15 cellular contexts compared by ENCODE assay signal in the genomic region with DNA sequence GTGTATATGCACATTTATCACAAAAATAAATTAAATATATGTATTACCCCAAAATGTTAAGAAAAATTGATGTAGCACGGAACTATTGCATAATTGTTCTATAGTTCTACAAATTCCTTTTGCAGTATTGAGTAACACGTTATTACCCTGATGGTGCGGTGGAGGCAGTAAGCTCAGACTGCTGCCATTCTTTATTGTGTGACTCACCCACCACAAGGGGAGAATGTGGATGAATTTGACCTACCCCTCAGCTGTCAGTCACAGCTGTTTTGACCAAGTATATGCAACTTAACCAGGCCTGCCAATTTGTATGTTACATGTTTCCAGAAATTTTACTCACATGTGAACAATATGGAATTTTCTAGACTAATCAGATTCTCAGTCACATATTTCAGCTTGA.
"Had no signal": no experiment of that assay in that cellular context is flagged by ENCODE, and none has a peak within 500 bp of the region (broad histone marks: within the 10 kb centered on the region; RNA-seq: fewer than 3 reads in every experiment).

No MANE protein-coding gene starts in this region.

- H3K4me1 Mint-ChIP-seq: activated B cell treated with CpG ODN at 0.5 μM for 24 hours; naive thymus-derived CD8-positive, alpha-beta T cell; stimulated activated naive B cell treated with anti-CD40 and anti-IgM and Interleukin-4, amounts not matched to agents 10 μg/mL and 1 μg/mL and 100 μg/mL, for 72 hours had no signal

- H3K4me1 ChIP-seq: esophagus squamous epithelium, thyroid gland had no signal

- H3K9me3 ChIP-seq: esophagus squamous epithelium, ovary, thyroid gland had no signal

- H3K36me3 Mint-ChIP-seq: activated CD4-positive, alpha-beta memory T cell treated with anti-CD3 and anti-CD28 coated beads for 36 hours; activated naive CD8-positive, alpha-beta T cell; naive thymus-derived CD8-positive, alpha-beta T cell; stimulated activated naive B cell treated with anti-CD40 and anti-IgM and Interleukin-4, amounts not matched to agents 10 μg/mL and 1 μg/mL and 100 μg/mL, for 72 hours had no signal

- H3K36me3 ChIP-seq: esophagus squamous epithelium, ovary, thyroid gland had no signal

- H3K27ac ChIP-seq: esophagus squamous epithelium, ovary, thyroid gland had no signal

- H3K4me3 Mint-ChIP-seq: activated B cell treated with CpG ODN at 0.5 μM for 24 hours; activated CD4-positive, alpha-beta memory T cell treated with anti-CD3 and anti-CD28 coated beads for 36 hours; activated naive CD8-positive, alpha-beta T cell; activated T-helper 1 cell treated with anti-CD3 and anti-CD28 coated beads, Interleukin-12 subunit alpha, Interleukin-12 subunit beta, Interleukin-2, Interleukin-4 antibody, amounts not matched to agents 30 ng/mL and 10 ng/mL and 1 ng/mL, durations not matched to agents 14 hours and 24 hours and 36 hours; naive thymus-derived CD8-positive, alpha-beta T cell; stimulated activated naive B cell treated with anti-CD40 and anti-IgM and Interleukin-4, amounts not matched to agents 10 μg/mL and 1 μg/mL and 100 μg/mL, for 72 hours; T-helper 2 cell treated with Interferon-gamma antibody and Interleukin-4, amounts not matched to agents 5 μg/mL and 100 μg/mL, for 36 hours had no signal

- ATAC-seq: naive thymus-derived CD8-positive, alpha-beta T cell; stimulated activated naive B cell treated with anti-CD40 and anti-IgM and Interleukin-4, amounts not matched to agents 10 μg/mL and 1 μg/mL and 100 μg/mL, for 72 hours had no signal

- DNase-seq: activated B cell treated with CpG ODN at 0.5 μM for 24 hours; activated CD4-positive, alpha-beta memory T cell treated with anti-CD3 and anti-CD28 coated beads for 36 hours; activated CD4-positive, alpha-beta T cell treated with anti-CD3 and anti-CD28 coated beads for 4 hours; activated T-cell treated with anti-CD3 and anti-CD28 coated beads for 4 hours; dermis blood vessel endothelial cell; effector memory CD4-positive, alpha-beta T cell; esophagus squamous epithelium; mesenchymal stem cell; naive thymus-derived CD8-positive, alpha-beta T cell; ovary; stimulated activated naive B cell treated with anti-CD40 and anti-IgM and Interleukin-4, amounts not matched to agents 10 μg/mL and 1 μg/mL and 100 μg/mL, for 72 hours; thyroid gland had no signal

- H3K27me3 ChIP-seq: esophagus squamous epithelium, ovary, thyroid gland had no signal

- H3K9me3 Mint-ChIP-seq: activated B cell treated with CpG ODN at 0.5 μM for 24 hours; activated CD4-positive, alpha-beta memory T cell treated with anti-CD3 and anti-CD28 coated beads for 36 hours; activated T-helper 1 cell treated with anti-CD3 and anti-CD28 coated beads, Interleukin-12 subunit alpha, Interleukin-12 subunit beta, Interleukin-2, Interleukin-4 antibody, amounts not matched to agents 30 ng/mL and 10 ng/mL and 1 ng/mL, durations not matched to agents 14 hours and 24 hours and 36 hours; stimulated activated naive B cell treated with anti-CD40 and anti-IgM and Interleukin-4, amounts not matched to agents 10 μg/mL and 1 μg/mL and 100 μg/mL, for 72 hours; T-helper 2 cell treated with Interferon-gamma antibody and Interleukin-4, amounts not matched to agents 5 μg/mL and 100 μg/mL, for 36 hours had no signal

- H3K4me3 ChIP-seq: esophagus squamous epithelium, ovary, thyroid gland had no signal

- H3K27me3 Mint-ChIP-seq: activated B cell treated with CpG ODN at 0.5 μM for 24 hours; activated CD4-positive, alpha-beta memory T cell treated with anti-CD3 and anti-CD28 coated beads for 36 hours; activated naive CD8-positive, alpha-beta T cell; naive thymus-derived CD8-positive, alpha-beta T cell; stimulated activated naive B cell treated with anti-CD40 and anti-IgM and Interleukin-4, amounts not matched to agents 10 μg/mL and 1 μg/mL and 100 μg/mL, for 72 hours had no signal

- H3K27ac Mint-ChIP-seq: activated B cell treated with CpG ODN at 0.5 μM for 24 hours; activated CD4-positive, alpha-beta memory T cell treated with anti-CD3 and anti-CD28 coated beads for 36 hours; activated naive CD8-positive, alpha-beta T cell; activated T-helper 1 cell treated with anti-CD3 and anti-CD28 coated beads, Interleukin-12 subunit alpha, Interleukin-12 subunit beta, Interleukin-2, Interleukin-4 antibody, amounts not matched to agents 30 ng/mL and 10 ng/mL and 1 ng/mL, durations not matched to agents 14 hours and 24 hours and 36 hours; naive thymus-derived CD8-positive, alpha-beta T cell; stimulated activated naive B cell treated with anti-CD40 and anti-IgM and Interleukin-4, amounts not matched to agents 10 μg/mL and 1 μg/mL and 100 μg/mL, for 72 hours; T-helper 2 cell treated with Interferon-gamma antibody and Interleukin-4, amounts not matched to agents 5 μg/mL and 100 μg/mL, for 36 hours had no signal
